ENCODE assay signal across 9 cellular contexts in genomic region chr12:69471667-69472385, GRCh38. TPM values are rescaled to one million over a fixed set of nuclear protein-coding genes. Genes with fewer than 3 reads are reported as not detected.
DNase-seq lines count a peak whose midpoint lies in the region; ATAC-seq and TF ChIP-seq lines count a peak whose summit lies in the region.
"Had no signal": no experiment of that assay in that cellular context is flagged by ENCODE, and none has a peak within 500 bp of the region (broad histone marks: within the 10 kb centered on the region; RNA-seq: fewer than 3 reads in every experiment).

No MANE protein-coding gene starts in this region.

- H3K27me3 Mint-ChIP-seq in effector memory CD8-positive, alpha-beta T cell, result no peaks in the 10 kb centered on the region

- H3F3A ChIP-seq in OCI-LY1 (ENCODE audit: insufficient read depth, low read length), result no peaks in the 10 kb centered on the region

- H3K27me3 ChIP-seq in DND-41 (ENCODE audit: insufficient read depth, low read length, poor library complexity) (no peaks in the 10 kb centered on the region), OCI-LY1 (ENCODE audit: insufficient read depth, low read length) (no peaks in the 10 kb centered on the region), osteoblast (ENCODE audit: insufficient read depth, low read length) (no peaks in the 10 kb centered on the region)

- H3K9ac ChIP-seq in DND-41 (ENCODE audit: low read depth, low read length), result peak overlapping the region; percentile 94
- peak overlapping the region; percentile 92; the same call in 1 of the 2 replicates for H3K9ac ChIP-seq in OCI-LY1 (ENCODE audit: low read length)

- TF ChIP-seq CTCF in DND-41 (IDR thresholded peaks at IDR 0.05; ENCODE audit: borderline replicate concordance, extremely low read depth, low read length, poor library complexity, severe bottlenecking) (no peak), OCI-LY1 (IDR thresholded peaks at IDR 0.05; ENCODE audit: low read length) (no peak), osteoblast (IDR thresholded peaks at IDR 0.05; ENCODE audit: extremely low read depth, low read depth, low read length) (no peak), GM10266 (IDR thresholded peaks at IDR 0.05; ENCODE audit: control insufficient read depth, insufficient read depth, low read depth, missing control alignments) (no peak)

- no peaks in the 10 kb centered on the region for H3K9me3 Mint-ChIP-seq in effector memory CD8-positive, alpha-beta T cell

- H3K9me3 ChIP-seq in DND-41 (ENCODE audit: insufficient read depth, low read length, severe bottlenecking) (no peaks in the 10 kb centered on the region), OCI-LY1 (ENCODE audit: low read length) (no peaks in the 10 kb centered on the region), osteoblast (ENCODE audit: low read depth, low read length) (no peaks in the 10 kb centered on the region)

- peak overlapping the region; percentile 98 for H3K27ac Mint-ChIP-seq in effector memory CD8-positive, alpha-beta T cell

- H3K4me3 ChIP-seq in DND-41 (ENCODE audit: low read depth in 1 of 2, low read length in 2 of 2), result peak overlapping the region; percentile 95 to 99; a peak in 3 of 4 replicates
- peak overlapping the region; percentile 97 for H3K4me3 ChIP-seq in OCI-LY1 (ENCODE audit: low read depth, low read length, poor library complexity, severe bottlenecking)
- H3K4me3 ChIP-seq in osteoblast (ENCODE audit: insufficient read depth, low read length), result peak overlapping the region; percentile 82

- H3K36me3 ChIP-seq in DND-41 (ENCODE audit: insufficient read depth, low read length), result peaks cover 2% of the 10 kb centered on the region; the same call in 1 of the 2 replicates
- no peaks in the 10 kb centered on the region for H3K36me3 ChIP-seq in OCI-LY1 (ENCODE audit: insufficient read depth, low read length)
- H3K36me3 ChIP-seq in osteoblast (ENCODE audit: insufficient read depth, low read length), result no peaks in the 10 kb centered on the region

- H3K4me1 ChIP-seq in DND-41 (ENCODE audit: insufficient read depth, low read length), result peaks cover 36% of the 10 kb centered on the region
- H3K4me1 ChIP-seq in OCI-LY1 (ENCODE audit: insufficient read depth, low read length, severe bottlenecking), result peaks cover 53% of the 10 kb centered on the region
- peaks cover 63% of the 10 kb centered on the region for H3K4me1 ChIP-seq in osteoblast (ENCODE audit: insufficient read depth, low read length)

- no peaks in the 10 kb centered on the region for H3K9me2 ChIP-seq in OCI-LY1 (ENCODE audit: low read depth, low read length)

- H3K4me3 Mint-ChIP-seq in effector memory CD8-positive, alpha-beta T cell, result peak overlapping the region; percentile 97

- H3K27ac ChIP-seq in DND-41 (ENCODE audit: low read length), result no peak overlapping the region
- H3K27ac ChIP-seq in OCI-LY1 (ENCODE audit: low read depth, low read length, poor library complexity, severe bottlenecking), result no peak overlapping the region
- H3K27ac ChIP-seq in osteoblast (ENCODE audit: low read depth, low read length), result peak overlapping the region; percentile 82

- H4K20me1 ChIP-seq in DND-41 (ENCODE audit: insufficient read depth, low read length) (peaks cover 40% of the 10 kb centered on the region; the same call in 1 of the 2 replicates), OCI-LY1 (ENCODE audit: insufficient read depth, low read length) (no peaks in the 10 kb centered on the region), osteoblast (ENCODE audit: insufficient read depth, low read length) (peaks cover 53% of the 10 kb centered on the region)

- H3K4me2 ChIP-seq in DND-41 (ENCODE audit: insufficient read depth, low read length) (peak overlapping the region; percentile 94), OCI-LY1 (ENCODE audit: low read length) (peak overlapping the region; percentile 99), osteoblast (ENCODE audit: insufficient read depth, low read length) (peak overlapping the region; percentile 77)

- H2AFZ ChIP-seq in DND-41 (ENCODE audit: low read depth, low read length) (no peak overlapping the region), OCI-LY1 (ENCODE audit: low read length) (no peak overlapping the region), osteoblast (ENCODE audit: low read length) (no peak overlapping the region)

- peaks cover 7% of the 10 kb centered on the region for H3K36me3 Mint-ChIP-seq in effector memory CD8-positive, alpha-beta T cell (ENCODE audit: insufficient read depth)

- ATAC-seq in DND-41 (ENCODE audit: insufficient read depth, low read depth) (no peak), HG02973 (IDR thresholded peaks at IDR 0.05; ENCODE audit: unreplicated experiment) (no peak)
- no peak for ATAC-seq in effector memory CD8-positive, alpha-beta T cell (replicated peaks)

- peaks cover 66% of the 10 kb centered on the region for H3K79me2 ChIP-seq in DND-41 (ENCODE audit: insufficient read depth, low read length)
- peaks cover 60% of the 10 kb centered on the region for H3K79me2 ChIP-seq in OCI-LY1 (ENCODE audit: insufficient read depth, low read length)
- peaks cover 67% of the 10 kb centered on the region for H3K79me2 ChIP-seq in osteoblast (ENCODE audit: insufficient read depth, low read length)

- peaks cover 29 to 57% of the 10 kb centered on the region in 2 donors for H3K4me1 Mint-ChIP-seq in effector memory CD8-positive, alpha-beta T cell (ENCODE audit: low read depth in 2 of 2)

- no peak for DNase-seq in DND-41
- DNase-seq in effector memory CD8-positive, alpha-beta T cell, result no peak
- peak; percentile 42 for DNase-seq in osteoblast (ENCODE audit: insufficient read length, low spot score, missing footprints)
- DNase-seq in nucleus accumbens (lab: John Stamatoyannopoulos, UW), result no peak
- DNase-seq in GM10266 (ENCODE audit: extremely low spot score), result no peak
- no peak for DNase-seq in AG20443 (ENCODE audit: low spot score)
- DNase-seq: KG1 had no signal

RNA-seq across cellular contexts. Expression of gene FRS2, which starts 1.6 kb away (rescaled TPM):
- 64.4 and 64.8 TPM in 2 replicates for total RNA-seq in osteoblast
